Comparison of ENCODE assay signal across 1 cellular context in genomic region chr14:73221945-73222344, GRCh38.
TF ChIP-seq lines count a peak whose summit lies in the region.

No MANE protein-coding gene starts in this region.

TF ChIP-seq in IMR-90, 13 proteins besides CTCF, POLR2A, EP300 and RAD21:
- TF ChIP-seq MAFK (IDR thresholded peaks at IDR 0.05; ENCODE audit: low read depth, low read length) (no peak), NFE2L2 (IDR thresholded peaks at IDR 0.05; ENCODE audit: low read depth, low read length) (no peak), CEBPB (IDR thresholded peaks at IDR 0.05; ENCODE audit: low read depth, low read length) (no peak), RFX5 (IDR thresholded peaks at IDR 0.05; ENCODE audit: low read depth, low read length) (no peak), FOS (IDR thresholded peaks at IDR 0.05; ENCODE audit: low read depth, low read length) (no peak), ELK1 (IDR thresholded peaks at IDR 0.05; ENCODE audit: borderline replicate concordance, low read depth, low read length) (no peak), MAZ (IDR thresholded peaks at IDR 0.05; ENCODE audit: borderline replicate concordance, low read depth, low read length) (no peak), USF2 (IDR thresholded peaks at IDR 0.05; ENCODE audit: low read depth, low read length) (no peak), CHD1 (IDR thresholded peaks at IDR 0.05; ENCODE audit: low read depth, low read length) (no peak), BHLHE40 (IDR thresholded peaks at IDR 0.05; ENCODE audit: low read depth, low read length) (no peak), RCOR1 (IDR thresholded peaks at IDR 0.05; ENCODE audit: insufficient replicate concordance, low read length) (no peak), SMC3 (IDR thresholded peaks at IDR 0.05; ENCODE audit: low read depth, low read length) (no peak)
